ENCODE assay signal across 8 cellular contexts in the genomic region with DNA sequence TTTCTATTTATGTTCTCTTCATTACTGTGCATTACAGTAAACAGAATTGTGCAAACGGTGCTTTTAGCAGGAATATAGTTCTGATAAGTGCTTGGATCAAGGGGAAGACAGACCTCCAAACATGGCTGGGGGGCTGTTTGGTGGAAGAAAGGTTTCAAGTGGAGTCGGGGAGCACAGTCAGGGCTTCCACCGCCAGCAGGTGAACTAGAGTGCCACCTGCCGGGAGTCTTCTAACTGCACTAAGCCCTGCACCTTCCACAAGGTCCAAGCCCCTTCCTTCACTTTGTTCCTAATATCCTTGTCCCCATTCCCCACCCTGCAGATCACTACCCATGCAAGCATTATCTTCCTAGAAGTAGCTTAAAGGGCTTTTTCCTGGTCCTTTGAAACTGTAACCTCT. TPM values are rescaled to one million over a fixed set of nuclear protein-coding genes. Genes with fewer than 3 reads are reported as not detected.
DNase-seq lines count a peak whose midpoint lies in the region; ATAC-seq and TF ChIP-seq lines count a peak whose summit lies in the region.

No MANE protein-coding gene starts in this region.

- TF ChIP-seq POLR2A in breast epithelium (IDR thresholded peaks at IDR 0.05): no peak

- no peak overlapping the region for H2AFZ ChIP-seq in smooth muscle cell (ENCODE audit: low read depth)

- H3K4me3 ChIP-seq in breast epithelium (no peak overlapping the region), smooth muscle cell (no peak overlapping the region), ascending aorta (no peak overlapping the region)

- no peaks in the 10 kb centered on the region for H3K4me1 ChIP-seq in breast epithelium
- peaks cover 13% of the 10 kb centered on the region for H3K4me1 ChIP-seq in smooth muscle cell (ENCODE audit: low read depth)
- H3K4me1 ChIP-seq in ascending aorta: no peaks in the 10 kb centered on the region

- H4K20me1 ChIP-seq in smooth muscle cell (ENCODE audit: low read depth): no peaks in the 10 kb centered on the region

- H3K36me3 ChIP-seq in breast epithelium (no peaks in the 10 kb centered on the region), smooth muscle cell (ENCODE audit: low read depth) (no peaks in the 10 kb centered on the region), ascending aorta (no peaks in the 10 kb centered on the region)

- H3K27me3 Mint-ChIP-seq in MCF 10A (ENCODE audit: insufficient read depth, unreplicated experiment): peaks cover 67% of the 10 kb centered on the region

- BruUV-seq in MCF 10A (replicated peaks; lab: Mats Ljungman, UMichigan): no TSS peak

- POLR2A ChIA-PET in MCF 10A (lab: Yijun Ruan, JAX): no interaction called here

- TF ChIP-seq CTCF in MCF 10A (IDR thresholded peaks at IDR 0.05; ENCODE audit: unreplicated experiment) (peak; percentile 77), breast epithelium (IDR thresholded peaks at IDR 0.05) (no peak), smooth muscle cell (IDR thresholded peaks at IDR 0.05; ENCODE audit: borderline replicate concordance, insufficient read depth, poor library complexity, severe bottlenecking) (peak; percentile 42), ascending aorta (IDR thresholded peaks at IDR 0.05) (no peak)

- CTCF ChIA-PET in MCF 10A (lab: Yijun Ruan, JAX): interaction anchor here (0.6 to 4.2 kb wide), 31 partner anchors 9 to 696 kb away, joined by 3 to 38 read pairs (median 4); no protein-coding TSS in a partner anchor

- H3K27me3 ChIP-seq in breast epithelium (peaks cover 0 to 62% of the 10 kb centered on the region in 2 donors), smooth muscle cell (ENCODE audit: low read depth) (peaks cover 70% of the 10 kb centered on the region), ascending aorta (peaks cover 6% of the 10 kb centered on the region)

- H3K79me2 ChIP-seq in smooth muscle cell (ENCODE audit: low read depth): no peaks in the 10 kb centered on the region

- no peak for ATAC-seq in GM19455 (IDR thresholded peaks at IDR 0.05; ENCODE audit: unreplicated experiment)

- WGBS in smooth muscle cell (ENCODE audit: low lambda C conversion rate): 12% methylated on average over 4 of the region's 4 CpGs

- H3K36me3 Mint-ChIP-seq in MCF 10A (ENCODE audit: insufficient read depth, unreplicated experiment): no peaks in the 10 kb centered on the region

- H3K4me2 ChIP-seq in smooth muscle cell: no peak overlapping the region

- no peak overlapping the region for H3K4me3 Mint-ChIP-seq in MCF 10A (ENCODE audit: unreplicated experiment)

- H3F3A ChIP-seq in smooth muscle cell (ENCODE audit: low read depth): no peaks in the 10 kb centered on the region

- H3K9ac ChIP-seq in smooth muscle cell (ENCODE audit: low read depth): no peak overlapping the region

- no peak overlapping the region for H3K27ac Mint-ChIP-seq in MCF 10A (ENCODE audit: low read depth, unreplicated experiment)

- intact Hi-C loops in MCF 10A (cut with micrococcal nuclease): loop anchor here (1.0 kb wide), 3 partner anchors 577 to 698 kb away; no protein-coding TSS in a partner anchor
- intact Hi-C loops in breast epithelium (cut with DNase I; ENCODE audit: low total_unique reads): no loop called here
- intact Hi-C loops in ascending aorta (cut with DNase I): no loop called here

- H3K27ac ChIP-seq in breast epithelium (no peak overlapping the region), smooth muscle cell (ENCODE audit: low read depth) (no peak overlapping the region), ascending aorta (no peak overlapping the region)

- H3K9me3 ChIP-seq in breast epithelium (peaks cover 0 to 4% of the 10 kb centered on the region in 2 donors), smooth muscle cell (replicated peaks; ENCODE audit: low read depth) (no peaks in the 10 kb centered on the region), ascending aorta (no peaks in the 10 kb centered on the region)

- no peaks in the 10 kb centered on the region for H3K9me3 Mint-ChIP-seq in MCF 10A (ENCODE audit: unreplicated experiment)

- H3K4me1 Mint-ChIP-seq in MCF 10A (ENCODE audit: insufficient read depth, unreplicated experiment): peaks cover 10% of the 10 kb centered on the region

- DNase-seq in MCF 10A (ENCODE audit: unreplicated experiment) (peak; percentile 45), breast epithelium (ENCODE audit: low spot score in 2 of 2) (no peak), NCI-H345 (lab: John Stamatoyannopoulos, UW) (peak; percentile 32), dermis blood vessel endothelial cell (peak; percentile 62), smooth muscle cell (lab: John Stamatoyannopoulos, UW; ENCODE audit: unreplicated experiment) (no peak), occipital lobe (lab: John Stamatoyannopoulos, UW) (no peak), ascending aorta (ENCODE audit: low spot score in 2 of 2) (no peak)

RNA-seq across cellular contexts. Expression of a gene that starts 11.1 kb away (rescaled TPM):
- 0.49 and 0.89 TPM in 2 replicates for total RNA-seq in MCF 10A (2022)
- under 1 TPM in 1 of 3 donors, not detected in 2; under 0.01 TPM for total RNA-seq in breast epithelium
- total RNA-seq in dermis blood vessel endothelial cell: under 0.01 TPM in 2 replicates
- 0.04 TPM in 1 of 2 replicates, not detected in the other for total RNA-seq in smooth muscle cell
- polyA plus RNA-seq in smooth muscle cell: not detected in 2 replicates
- 0.78 TPM for total RNA-seq in occipital lobe
- total RNA-seq in ascending aorta: 0.11 TPM

Comparison
In these comparisons a context has a peak if more than half of its experiments do, and no peak if none do; other contexts are left out.
1. DNase-seq: peak in MCF 10A (single experiment), NCI-H345 (single experiment) and dermis blood vessel endothelial cell (single experiment); none in breast epithelium (0 of 2), smooth muscle cell (single experiment), occipital lobe (single experiment) and ascending aorta (0 of 2).
2. CTCF ChIP-seq: peak in MCF 10A (single experiment) and smooth muscle cell (single experiment); none in breast epithelium (0 of 3) and ascending aorta (0 of 3).